ENCODE assay signal across 11 cellular contexts in the genomic region with DNA sequence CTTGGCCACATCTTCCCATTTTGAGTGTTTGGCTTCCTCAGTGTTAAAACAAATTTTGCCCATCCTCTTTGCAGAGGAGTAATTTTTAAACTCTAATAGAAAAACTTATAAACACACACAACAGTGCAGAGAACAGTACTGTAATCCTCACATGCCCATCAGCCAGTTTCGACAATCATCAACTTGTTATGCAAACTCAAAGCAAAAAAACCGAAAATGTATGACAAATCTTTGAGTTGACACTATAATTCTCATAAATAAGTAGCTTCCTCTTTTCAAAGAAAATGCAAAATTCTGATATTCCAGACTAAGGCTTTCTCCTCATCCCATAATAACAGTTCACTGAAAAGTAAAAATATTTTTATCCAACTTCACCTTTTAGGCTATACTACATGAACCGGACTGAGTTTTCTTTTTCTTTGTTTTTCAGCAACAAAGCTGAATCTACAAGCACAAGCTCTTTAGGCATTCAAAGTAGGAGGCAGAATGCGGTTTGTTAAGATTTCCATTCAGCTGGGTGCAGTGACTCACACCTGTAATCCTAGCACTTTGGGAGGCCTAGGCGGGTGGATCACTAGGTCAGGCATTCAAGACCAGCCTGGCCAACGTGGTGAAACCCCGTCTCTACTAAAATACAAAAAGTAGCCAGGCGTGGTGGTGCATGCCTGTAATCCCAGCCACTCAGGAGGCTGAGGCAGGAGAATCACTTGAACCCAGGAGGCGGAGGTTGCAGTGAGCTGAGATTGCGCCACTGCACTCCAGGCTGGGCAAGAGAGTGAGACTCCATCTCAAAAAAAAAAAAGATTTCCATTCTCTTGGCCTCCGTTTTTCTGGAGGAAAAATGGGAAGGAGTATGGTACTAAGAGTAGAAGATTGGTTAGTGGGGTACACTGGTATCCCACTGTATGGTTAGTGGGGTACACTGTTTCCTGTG.
DNase-seq lines count a peak whose midpoint lies in the region; ATAC-seq, FAIRE-seq and TF ChIP-seq lines count a peak whose summit lies in the region.
"Had no signal": no experiment of that assay in that cellular context is flagged by ENCODE, and none has a peak within 500 bp of the region (broad histone marks: within the 10 kb centered on the region; RNA-seq: fewer than 3 reads in every experiment).

No MANE protein-coding gene starts in this region.

- H3K36me3 ChIP-seq in small intestine (ENCODE audit: control insufficient read depth in 2 of 2, insufficient read depth in 2 of 2, low read length in 2 of 2) (no peaks in the 10 kb centered on the region), stomach (no peaks in the 10 kb centered on the region)

- no peak overlapping the region for H3K4me3 ChIP-seq in small intestine (ENCODE audit: low read depth in 1 of 2, low read length in 2 of 2)
- no peak overlapping the region for H3K4me3 ChIP-seq in stomach

- H3K27ac ChIP-seq in small intestine (ENCODE audit: low read depth in 1 of 2, low read length in 1 of 2) (no peak overlapping the region), stomach (no peak overlapping the region)

- no peak for TF ChIP-seq EP300 in stomach (IDR thresholded peaks at IDR 0.05)

- FAIRE-seq in RCC 7860 (lab: Jason Lieb, UNC) (peak; percentile 25), small intestine (lab: Jason Lieb, UNC) (no peak)

- TF ChIP-seq POLR2A in stomach (IDR thresholded peaks at IDR 0.05): no peak

- no peaks in the 10 kb centered on the region for H3K9me3 ChIP-seq in small intestine (ENCODE audit: control insufficient read depth, low read depth)
- no peaks in the 10 kb centered on the region for H3K9me3 ChIP-seq in stomach

- 79 to 87% (median 81%) methylated on average over 11 of the region's 11 CpGs for WGBS in small intestine, 3 donors
- WGBS in stomach, 5 donors: 78 to 90% (median 80%) methylated on average over 11 of the region's 11 CpGs

- H3K4me1 ChIP-seq in small intestine (ENCODE audit: control insufficient read depth in 2 of 2, insufficient read depth in 1 of 2, low read depth in 1 of 2, low read length in 1 of 2) (peaks cover 0 to 2% of the 10 kb centered on the region in 2 donors), stomach (peaks cover 0 to 22% (median 8%) of the 10 kb centered on the region in 4 donors)

- TF ChIP-seq CTCF in stomach (IDR thresholded peaks at IDR 0.05): no peak

- ATAC-seq in GM18868 (IDR thresholded peaks at IDR 0.05; ENCODE audit: unreplicated experiment): peak; percentile 67
- peak; percentile 43 for ATAC-seq in HG03378 (IDR thresholded peaks at IDR 0.05; ENCODE audit: unreplicated experiment)
- ATAC-seq in GM18858 (IDR thresholded peaks at IDR 0.05; ENCODE audit: unreplicated experiment): no peak

- DNase-seq in RCC 7860 (ENCODE audit: low spot score) (peak; percentile 21), kidney tubule cell (ENCODE audit: low spot score) (peak; percentile 66), small intestine (no peak), NCI-H524 treated with DMSO at 0.1 percent for 48 hours (lab: John Stamatoyannopoulos, UW) (no peak), stomach (no peak)
- DNase-seq: DMS 273 treated with DMSO at 0.1 percent for 48 hours, NCI-H1930, nucleus accumbens had no signal

- H3K27me3 ChIP-seq in small intestine (ENCODE audit: control insufficient read depth in 2 of 2, insufficient read depth in 2 of 2, low read length in 2 of 2) (no peaks in the 10 kb centered on the region), stomach (no peaks in the 10 kb centered on the region)

- intact Hi-C loops in stomach (cut with DNase I; ENCODE audit: low total_unique reads): no loop called here

Comparison
In these comparisons a context has a peak if more than half of its experiments do, and no peak if none do; other contexts are left out.
1. DNase-seq: peak in RCC 7860 (single experiment) and kidney tubule cell (single experiment); none in small intestine (single experiment), NCI-H524 treated with DMSO at 0.1 percent for 48 hours (single experiment) and stomach (single experiment).